Comparison of ENCODE assay signal across 1 cellular context in the genomic region with DNA sequence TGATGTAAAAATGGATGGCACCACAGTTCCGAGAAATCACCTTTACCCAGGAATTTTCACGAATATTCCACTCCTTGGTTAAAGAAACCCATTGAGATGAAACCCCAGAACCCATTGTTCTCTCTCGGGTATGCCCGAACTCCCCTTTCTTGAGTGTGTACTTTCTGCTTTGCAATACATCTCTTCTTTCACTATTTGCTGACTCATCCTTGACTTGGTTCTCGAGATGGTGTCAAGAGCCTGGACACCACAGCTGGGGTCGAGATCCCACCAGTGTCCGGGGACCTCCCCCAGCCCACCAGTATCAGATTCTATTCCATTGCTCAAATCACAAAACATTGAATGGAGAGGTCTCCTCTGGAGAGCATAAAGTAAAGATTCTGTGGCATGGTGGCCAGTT.
TF ChIP-seq lines count a peak whose summit lies in the region.

No MANE protein-coding gene starts in this region.

TF ChIP-seq in IMR-90, 13 proteins besides CTCF, POLR2A, EP300 and RAD21:
- TF ChIP-seq NFE2L2 (IDR thresholded peaks at IDR 0.05; ENCODE audit: low read depth, low read length) = 0 out of 2 replicates have a peak, but pooled peaks have one; percentile 25
